Comparison of ENCODE assay signal across 8 cellular contexts in the genomic region with DNA sequence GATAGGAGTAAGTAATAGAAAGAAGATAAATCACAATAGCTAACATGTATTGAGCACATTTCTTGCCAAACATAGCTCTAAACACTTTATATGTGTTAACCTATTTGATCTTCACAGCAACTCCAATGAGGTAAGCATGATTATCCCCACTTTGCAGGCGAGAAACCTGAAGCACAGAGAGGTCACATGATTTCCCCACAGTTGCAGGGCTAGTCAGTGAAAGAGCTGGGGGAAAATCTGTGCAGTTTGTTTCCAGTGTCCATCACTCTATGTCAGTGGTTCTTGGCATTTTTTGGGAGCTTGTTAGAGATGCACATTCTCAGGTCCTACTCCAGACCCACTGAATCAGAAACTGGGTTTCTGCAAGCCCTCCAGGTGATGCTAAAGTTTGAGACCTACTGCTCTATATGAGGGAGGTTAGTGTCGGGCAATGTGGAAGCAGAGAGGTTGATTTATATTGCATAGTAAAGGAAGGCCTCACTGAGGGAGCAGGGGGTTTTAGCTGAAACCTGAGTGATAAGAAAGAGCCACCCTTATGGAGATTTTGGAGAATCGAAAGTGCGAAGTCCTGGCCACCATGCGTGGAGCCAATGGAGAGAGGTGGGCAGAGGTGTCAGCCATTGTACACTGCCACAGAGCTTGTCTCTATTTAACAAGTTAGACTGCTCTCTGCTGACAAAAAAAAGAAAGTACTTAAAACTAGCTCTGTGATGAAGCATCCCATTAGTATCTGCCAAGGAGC.
DNase-seq lines count a peak whose midpoint lies in the region; ATAC-seq, FAIRE-seq and TF ChIP-seq lines count a peak whose summit lies in the region.

No MANE protein-coding gene starts in this region.

- peak; percentile 25 for TF ChIP-seq CTCF in fibroblast of pulmonary artery (IDR thresholded peaks at IDR 0.05; ENCODE audit: low read length, missing control alignments)

- ATAC-seq in HG02623 (IDR thresholded peaks at IDR 0.05; ENCODE audit: unreplicated experiment) = peak; percentile 78

- no peak overlapping the region for H3K4me3 ChIP-seq in fibroblast of pulmonary artery (replicated peaks; ENCODE audit: low read depth, low read length)

- DNase-seq in activated naive CD4-positive, alpha-beta T cell treated with Interleukin-2 at 50 U/mL for 16 hours = peak; percentile 24
- DNase-seq in activated naive CD4-positive, alpha-beta T cell treated with anti-CD3 and anti-CD28 coated beads, Interleukin-2, amount 50 U/mL, for 16 hours = no peak
- peak; percentile 61 for DNase-seq in OCI-M1 (lab: John Stamatoyannopoulos, UW)
- peak; percentile 50 for DNase-seq in fibroblast of pulmonary artery (ENCODE audit: low read depth)
- DNase-seq in HK-2 (ENCODE audit: unreplicated experiment) = no peak
- no peak for DNase-seq in urothelium cell line (ENCODE audit: low spot score)
- no peak for DNase-seq in COR-L47 (lab: John Stamatoyannopoulos, UW)

- no peak for FAIRE-seq in urothelium cell line (lab: Jason Lieb, UNC)

Comparison
In these comparisons a context has a peak if more than half of its experiments do, and no peak if none do; other contexts are left out.
1. DNase-seq: peak in activated naive CD4-positive, alpha-beta T cell treated with Interleukin-2 at 50 U/mL for 16 hours (single experiment), OCI-M1 (single experiment) and fibroblast of pulmonary artery (single experiment); none in activated naive CD4-positive, alpha-beta T cell treated with anti-CD3 and anti-CD28 coated beads, Interleukin-2, amount 50 U/mL, for 16 hours (single experiment), HK-2 (single experiment), urothelium cell line (single experiment) and COR-L47 (single experiment).